ENCODE assay signal across 1 cellular context in genomic region chr15:63276342-63277043, GRCh38.
TF ChIP-seq lines count a peak whose summit lies in the region.

No MANE protein-coding gene starts in this region.

TF ChIP-seq in K562, 482 proteins besides CTCF, POLR2A, EP300 and RAD21 (continued from another document):
- TF ChIP-seq CEBPG (CRISPR knock-in tag; IDR thresholded peaks at IDR 0.05), result no peak
- TF ChIP-seq CEBPG (tag; conservative IDR thresholded peaks at IDR 0.05 in 1 of 2, IDR thresholded peaks at IDR 0.05 in 1 of 2), result peak; percentile 22 to 44; a peak in 2 of 4 replicates
- TF ChIP-seq ARNT (IDR thresholded peaks at IDR 0.05), result 0 out of 4 replicates have a peak, but pooled peaks of 1 of the 2 experiments have one; percentile 43
- no peak for TF ChIP-seq ZBTB7A (IDR thresholded peaks at IDR 0.05; ENCODE audit: borderline replicate concordance, control insufficient read depth, low read depth, low read length)
